32 cellular contexts compared by ENCODE assay signal in the genomic region with DNA sequence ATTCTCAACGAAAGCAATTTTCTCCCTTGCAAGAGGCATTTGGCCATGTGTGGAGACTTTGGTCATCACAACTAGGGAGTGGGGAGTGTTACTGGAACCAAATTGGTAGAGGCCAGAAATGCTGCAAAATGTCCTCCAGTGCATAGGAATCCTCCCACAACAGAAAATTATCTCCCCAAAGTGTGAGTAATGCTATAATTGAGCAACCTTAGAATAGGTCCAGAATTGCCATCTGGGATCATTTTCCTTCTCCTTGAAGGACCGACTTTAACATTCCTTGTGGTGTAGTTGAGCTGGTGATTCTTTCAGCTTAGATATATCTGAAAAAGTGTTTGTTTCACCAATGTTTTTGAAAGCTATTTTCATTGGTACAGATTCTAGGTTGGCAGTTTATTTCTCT.
A peak's percentile ranks its signal among the peaks of the same experiment; 100 is the strongest.
DNase-seq lines count a peak whose midpoint lies in the region; ATAC-seq, FAIRE-seq and TF ChIP-seq lines count a peak whose summit lies in the region.
"Had no signal": no experiment of that assay in that cellular context is flagged by ENCODE, and none has a peak within 500 bp of the region (broad histone marks: within the 10 kb centered on the region; RNA-seq: fewer than 3 reads in every experiment).

No MANE protein-coding gene starts in this region.

- no peak for TF ChIP-seq CTCF in HCT116 (IDR thresholded peaks at IDR 0.05 in 2 of 3, conservative IDR thresholded peaks at IDR 0.05 in 1 of 3; ENCODE audit: borderline replicate concordance in 1 of 3, insufficient read depth in 1 of 3, low read depth in 2 of 3, low read length in 2 of 3)
- TF ChIP-seq CTCF in H1 (IDR thresholded peaks at IDR 0.05; ENCODE audit: control extremely low read depth in 1 of 3, insufficient read depth in 1 of 3, low read depth in 1 of 3, low read length in 3 of 3): no peak
- no peak for TF ChIP-seq CTCF in OCI-LY7 (conservative IDR thresholded peaks at IDR 0.05; ENCODE audit: low read length)
- TF ChIP-seq CTCF in Calu3 (IDR thresholded peaks at IDR 0.05; ENCODE audit: unreplicated experiment): no peak

- H4K91ac ChIP-seq in H1 (replicated peaks; ENCODE audit: insufficient read length, low read length): no peak overlapping the region

- intact Hi-C loops in HCT116 (cut with micrococcal nuclease) (no loop called here), left ventricle myocardium superior (cut with micrococcal nuclease) (no loop called here), OCI-LY7 (cut with micrococcal nuclease; ENCODE audit: unreplicated experiment) (no loop called here), Calu3 (cut with micrococcal nuclease; ENCODE audit: unreplicated experiment) (no loop called here)

- no peaks in the 10 kb centered on the region for H3K27me3 ChIP-seq in HCT116 (ENCODE audit: insufficient read depth, low read length)
- H3K27me3 ChIP-seq in H1 (replicated peaks in 1 of 4; ENCODE audit: control insufficient read depth in 3 of 4, extremely low read depth in 1 of 4, insufficient read depth in 3 of 4, low read length in 3 of 4): no peaks in the 10 kb centered on the region
- H3K27me3 ChIP-seq: ascending aorta, suprapubic skin, uterus had no signal

- no peak overlapping the region for H2BK120ac ChIP-seq in H1 (replicated peaks; ENCODE audit: low read depth, low read length)

- TF ChIP-seq POLR2A in HCT116 (IDR thresholded peaks at IDR 0.05; ENCODE audit: borderline replicate concordance, extremely low read depth, insufficient read depth, insufficient read length) (no peak), H1 (IDR thresholded peaks at IDR 0.05; ENCODE audit: control extremely low read depth in 1 of 2, low read depth in 2 of 2, low read length in 2 of 2) (no peak)

- H4K5ac ChIP-seq in H1 (ENCODE audit: insufficient read length, low read depth, low read length): no peak overlapping the region

- H3K4me1 ChIP-seq in HCT116 (ENCODE audit: control insufficient read depth in 1 of 2, insufficient read depth in 2 of 2, low read length in 2 of 2) (peaks cover 0 to 5% of the 10 kb centered on the region in 2 experiments; a peak in 2 of 4 replicates), H1 (replicated peaks in 1 of 4; ENCODE audit: control insufficient read depth in 3 of 4, insufficient read depth in 4 of 4, low read length in 3 of 4) (no peaks in the 10 kb centered on the region), OCI-LY7 (ENCODE audit: insufficient read depth, low read length, poor library complexity, severe bottlenecking) (no peaks in the 10 kb centered on the region)
- H3K4me1 ChIP-seq: ascending aorta, suprapubic skin, uterus had no signal

- RAD21 ChIA-PET in HCT116 (lab: Charles Lee; ENCODE audit: low non-redundant PET in 1 of 2, low total read pairs in 2 of 2, uncharacterized antibody in 2 of 2, unreplicated experiment in 2 of 2): no interaction called here

- H2BK15ac ChIP-seq in H1 (ENCODE audit: low read length): no peak overlapping the region

- no peak overlapping the region for H3K9ac ChIP-seq in HCT116 (ENCODE audit: low read length)
- H3K9ac ChIP-seq in H1 (replicated peaks in 1 of 4; ENCODE audit: extremely low read depth in 1 of 4, low read depth in 3 of 4, low read length in 3 of 4): no peak overlapping the region
- H3K9ac ChIP-seq: SK-N-SH had no signal

- no peaks in the 10 kb centered on the region for H3K23me2 ChIP-seq in H1 (ENCODE audit: low read depth, low read length)

- H3K79me1 ChIP-seq in H1 (ENCODE audit: low read depth, low read length): no peaks in the 10 kb centered on the region

- no peaks in the 10 kb centered on the region for H4K20me1 ChIP-seq in HCT116 (ENCODE audit: insufficient read depth)
- no peaks in the 10 kb centered on the region for H4K20me1 ChIP-seq in H1 (replicated peaks in 1 of 2; ENCODE audit: control insufficient read depth in 1 of 2, insufficient read depth in 2 of 2, low read length in 2 of 2)
- no peaks in the 10 kb centered on the region for H4K20me1 ChIP-seq in OCI-LY7 (ENCODE audit: insufficient read depth, low read length)

- H2AK5ac ChIP-seq in H1 (ENCODE audit: low read depth, low read length): no peak overlapping the region

- H3K14ac ChIP-seq in H1 (ENCODE audit: insufficient read length): no peak overlapping the region

- H3K56ac ChIP-seq in H1 (replicated peaks; ENCODE audit: insufficient read length, low read depth, low read length): no peak overlapping the region

- BruUV-seq in HCT116 (replicated peaks; lab: Mats Ljungman, UMichigan) (no TSS peak), OCI-LY7 (replicated peaks; lab: Mats Ljungman, UMichigan) (no TSS peak), Calu3 (replicated peaks; lab: Mats Ljungman, UMichigan) (no TSS peak)

- H3K27me3 Mint-ChIP-seq in Calu3 (ENCODE audit: unreplicated experiment): no peaks in the 10 kb centered on the region

- no peak overlapping the region for H4K8ac ChIP-seq in H1 (ENCODE audit: extremely low read depth, insufficient read depth, low read length)

- DNase-seq in AG08395 (ENCODE audit: low spot score): peak; percentile 84
- DNase-seq in HCT116 (ENCODE audit: low read depth, low spot score): no peak
- DNase-seq in H1 (ENCODE audit: low read depth in 1 of 2, low spot score in 2 of 2): no peak
- no peak for DNase-seq in left ventricle myocardium superior
- DNase-seq in OCI-LY7 (ENCODE audit: low spot score): no peak
- DNase-seq in NCI-H774 (lab: John Stamatoyannopoulos, UW): no peak
- DNase-seq in NCI-H1930 (lab: John Stamatoyannopoulos, UW): no peak
- DNase-seq in Calu3: no peak
- DNase-seq: ACHN; activated CD4-positive, alpha-beta memory T cell treated with anti-CD3 and anti-CD28 coated beads, Interleukin-2, amount 10 ng/mL, durations not matched to agents 7 days and 5 days; activated CD4-positive, CD25-positive, alpha-beta regulatory T cell; activated naive CD4-positive, alpha-beta T cell treated with anti-CD3 and anti-CD28 coated beads for 36 hours; activated T-cell treated with anti-CD3 and anti-CD28 coated beads for 4 hours; DMS79; endodermal cell; foreskin melanocyte; HCEC 1CT; Karpas-422; mesendoderm; naive B cell; NCI-H1092; NCI-H2081; NCI-H446 treated with DMSO at 0.1 percent for 48 hours; occipital lobe; retina; SK-N-SH; T1000; uterus had no signal

- no peak overlapping the region for H3K4me3 Mint-ChIP-seq in Calu3 (ENCODE audit: low read depth, unreplicated experiment)
- H3K4me3 Mint-ChIP-seq: activated CD4-positive, alpha-beta memory T cell treated with anti-CD3 and anti-CD28 coated beads, Interleukin-2, amount 10 ng/mL, durations not matched to agents 7 days and 5 days; activated naive CD4-positive, alpha-beta T cell treated with anti-CD3 and anti-CD28 coated beads for 36 hours; endodermal cell; naive B cell had no signal

- CTCF ChIA-PET in HCT116 (lab: Charles Lee): no interaction called here
- CTCF ChIA-PET in H1 (lab: Charles Lee; ENCODE audit: partially characterized antibody): no interaction called here
- CTCF ChIA-PET in OCI-LY7 (lab: Charles Lee; ENCODE audit: unreplicated experiment): no interaction called here
- CTCF ChIA-PET in Calu3 (lab: Charles Lee): no interaction called here

- H2BK5ac ChIP-seq in H1 (ENCODE audit: low read depth, low read length): no peak overlapping the region

- TF ChIP-seq RAD21 in HCT116 (IDR thresholded peaks at IDR 0.05; ENCODE audit: low read depth) (no peak), H1 (IDR thresholded peaks at IDR 0.05 in 1 of 2, conservative IDR thresholded peaks at IDR 0.05 in 1 of 2; ENCODE audit: low read depth in 2 of 2, low read length in 2 of 2) (no peak)

- TF ChIP-seq EP300 in H1 (IDR thresholded peaks at IDR 0.05; ENCODE audit: borderline replicate concordance in 1 of 2, low read depth in 2 of 2, low read length in 2 of 2): no peak

- H3K79me2 ChIP-seq in HCT116 (ENCODE audit: insufficient read depth, low read length) (no peaks in the 10 kb centered on the region), H1 (ENCODE audit: control insufficient read depth in 1 of 2, insufficient read depth in 2 of 2, low read length in 2 of 2) (no peaks in the 10 kb centered on the region), OCI-LY7 (ENCODE audit: insufficient read depth, low read depth, low read length) (no peaks in the 10 kb centered on the region)

- H3K36me3 ChIP-seq in HCT116 (ENCODE audit: control insufficient read depth in 1 of 2, insufficient read depth in 2 of 2, low read length in 2 of 2) (no peaks in the 10 kb centered on the region), H1 (ENCODE audit: control insufficient read depth in 2 of 4, insufficient read depth in 4 of 4, low read length in 3 of 4) (no peaks in the 10 kb centered on the region), OCI-LY7 (ENCODE audit: insufficient read depth, low read length) (no peaks in the 10 kb centered on the region)
- H3K36me3 ChIP-seq: ascending aorta, suprapubic skin, uterus had no signal

- H3K27ac ChIP-seq in HCT116 (ENCODE audit: low read depth, low read length) (no peak overlapping the region), H1 (ENCODE audit: low read depth, low read length) (no peak overlapping the region), OCI-LY7 (ENCODE audit: low read depth, low read length, poor library complexity, severe bottlenecking) (no peak overlapping the region)
- H3K27ac ChIP-seq: ascending aorta, suprapubic skin, uterus had no signal

- H3K9me2 ChIP-seq in HCT116 (ENCODE audit: insufficient read depth) (no peaks in the 10 kb centered on the region), OCI-LY7 (ENCODE audit: insufficient read depth, low read length) (no peaks in the 10 kb centered on the region)
- H3K9me2 ChIP-seq: SK-N-SH had no signal

- H3K9me3 ChIP-seq in HCT116 (ENCODE audit: control insufficient read depth in 1 of 2, insufficient read depth in 1 of 2, low read depth in 1 of 2, low read length in 2 of 2) (no peaks in the 10 kb centered on the region), H1 (ENCODE audit: insufficient read depth in 2 of 2, low read depth in 1 of 2, low read length in 1 of 2) (no peaks in the 10 kb centered on the region), OCI-LY7 (ENCODE audit: low read length) (no peaks in the 10 kb centered on the region)
- H3K9me3 ChIP-seq: ascending aorta, SK-N-SH, suprapubic skin, uterus had no signal

- H3K4me2 ChIP-seq in HCT116 (ENCODE audit: low read length) (no peak overlapping the region), H1 (ENCODE audit: insufficient read depth in 1 of 2, low read depth in 2 of 2, low read length in 2 of 2) (no peak overlapping the region), OCI-LY7 (ENCODE audit: low read length) (no peak overlapping the region)
- H3K4me2 ChIP-seq: SK-N-SH had no signal

- H3K4me1 Mint-ChIP-seq in Calu3 (ENCODE audit: low read depth, unreplicated experiment): no peaks in the 10 kb centered on the region
- H3K4me1 Mint-ChIP-seq: activated CD4-positive, alpha-beta memory T cell treated with anti-CD3 and anti-CD28 coated beads, Interleukin-2, amount 10 ng/mL, durations not matched to agents 7 days and 5 days; naive B cell had no signal

- POLR2A ChIA-PET in HCT116 (lab: Charles Lee): no interaction called here
- POLR2A ChIA-PET in H1 (lab: Charles Lee; ENCODE audit: partially characterized antibody): no interaction called here
- POLR2A ChIA-PET in OCI-LY7 (lab: Charles Lee): no interaction called here

- WGBS in H1 (ENCODE audit: extremely low coverage in 1 of 2, insufficient coverage in 1 of 2, insufficient read length in 1 of 2, insufficient replicate concordance in 2 of 2, low coverage in 1 of 2, low lambda C conversion rate in 2 of 2, missing lambda C conversion rate in 1 of 2), 2 experiments: 94% methylated on average over 2 of the region's 2 CpGs; no CpG with 5 or more reads in 1 of the 2 experiments

- no peak overlapping the region for H2BK12ac ChIP-seq in H1 (ENCODE audit: low read depth, low read length)

- no peak overlapping the region for H3K23ac ChIP-seq in H1 (ENCODE audit: insufficient read length)

- no peak overlapping the region for H2BK20ac ChIP-seq in H1 (ENCODE audit: low read length)

- H3K27ac Mint-ChIP-seq in Calu3 (ENCODE audit: unreplicated experiment): no peak overlapping the region
- H3K27ac Mint-ChIP-seq: activated CD4-positive, alpha-beta memory T cell treated with anti-CD3 and anti-CD28 coated beads, Interleukin-2, amount 10 ng/mL, durations not matched to agents 7 days and 5 days; activated naive CD4-positive, alpha-beta T cell treated with anti-CD3 and anti-CD28 coated beads for 36 hours; endodermal cell; naive B cell had no signal

- H2AFZ ChIP-seq in HCT116 (ENCODE audit: low read depth, low read length, poor library complexity, severe bottlenecking) (peak overlapping the region; percentile 16), H1 (ENCODE audit: low read length) (peak overlapping the region; percentile 67; the same call in 1 of the 2 replicates), OCI-LY7 (ENCODE audit: low read length) (no peak overlapping the region)

- peaks cover 19% of the 10 kb centered on the region for H3K9me3 Mint-ChIP-seq in Calu3 (ENCODE audit: low read depth, unreplicated experiment)
- H3K9me3 Mint-ChIP-seq: activated CD4-positive, alpha-beta memory T cell treated with anti-CD3 and anti-CD28 coated beads, Interleukin-2, amount 10 ng/mL, durations not matched to agents 7 days and 5 days; activated naive CD4-positive, alpha-beta T cell treated with anti-CD3 and anti-CD28 coated beads for 36 hours; endodermal cell; naive B cell had no signal

- H3K4me3 ChIP-seq in HCT116 (replicated peaks in 1 of 2; ENCODE audit: low read depth in 1 of 2, low read length in 2 of 2): no peak overlapping the region
- H3K4me3 ChIP-seq in H1 (ENCODE audit: extremely low read depth in 1 of 4, insufficient read depth in 2 of 4, low read depth in 3 of 4, low read length in 4 of 4): no peak overlapping the region
- no peak overlapping the region for H3K4me3 ChIP-seq in OCI-LY7 (ENCODE audit: low read depth, low read length, poor library complexity, severe bottlenecking)
- H3K4me3 ChIP-seq: ascending aorta, suprapubic skin, uterus had no signal

- no peaks in the 10 kb centered on the region for H3K36me3 Mint-ChIP-seq in Calu3 (ENCODE audit: insufficient read depth, unreplicated experiment)
- H3K36me3 Mint-ChIP-seq: naive B cell had no signal

- ATAC-seq in HCT116 (no peak), left ventricle myocardium superior (peak; percentile 96)

- no peak for FAIRE-seq in H1 (lab: Jason Lieb, UNC)
- FAIRE-seq: colon, RCC 7860 had no signal

- no peak overlapping the region for H3K18ac ChIP-seq in H1 (ENCODE audit: extremely low read depth, low read length)

- H3K4ac ChIP-seq in H1 (replicated peaks; ENCODE audit: insufficient read length, low read depth, low read length): no peak overlapping the region
